ENCODE assay signal across 8 cellular contexts in the genomic region with DNA sequence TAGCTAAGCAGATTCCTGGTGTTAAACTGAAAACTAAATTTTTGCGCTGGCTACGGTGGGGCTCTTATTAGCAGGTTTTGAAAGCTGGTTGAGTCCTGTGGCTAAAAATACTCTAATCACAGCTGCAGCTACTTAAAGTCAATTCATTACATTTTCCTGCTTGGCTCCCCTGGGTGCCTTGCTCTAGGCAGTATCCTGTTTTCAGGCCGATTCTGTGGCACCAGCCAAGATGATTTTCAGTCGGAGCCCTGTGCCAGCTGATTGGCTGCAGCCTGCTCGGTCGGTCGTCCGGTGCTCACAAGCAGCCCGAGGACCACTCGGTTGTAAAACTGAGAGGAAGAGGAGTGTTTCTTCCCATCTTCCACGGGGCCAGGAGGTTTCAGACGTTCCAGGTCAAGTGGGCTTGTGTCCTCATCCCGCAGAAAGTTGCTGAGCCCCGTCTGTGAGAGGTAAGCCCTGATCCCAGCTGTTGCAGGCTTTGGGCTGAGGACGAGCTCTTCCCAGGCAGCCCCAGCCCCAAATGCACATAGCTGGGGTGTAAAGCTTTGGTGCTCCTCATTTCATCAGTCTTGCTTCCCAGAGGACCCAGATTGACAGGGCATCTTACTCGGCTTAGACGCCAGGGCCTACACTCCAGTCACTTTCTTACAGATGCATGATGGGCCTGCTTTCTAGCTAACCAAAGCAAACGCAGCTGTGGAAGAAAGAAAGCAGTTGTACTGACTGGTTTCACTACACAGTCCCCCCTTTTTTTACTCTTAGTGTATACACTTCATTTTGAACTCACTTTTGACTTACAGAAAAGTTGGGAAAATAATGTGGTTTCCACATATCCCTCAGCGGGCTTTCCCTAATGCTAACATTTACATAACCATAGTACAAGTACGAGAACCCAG. TPM values are rescaled to one million over a fixed set of nuclear protein-coding genes. Genes with fewer than 3 reads are reported as not detected.
A peak's percentile ranks its signal among the peaks of the same experiment; 100 is the strongest.
DNase-seq lines count a peak whose midpoint lies in the region; ATAC-seq and TF ChIP-seq lines count a peak whose summit lies in the region.

No MANE protein-coding gene starts in this region.

- H3K27me3 Mint-ChIP-seq in GM23338 (ENCODE audit: insufficient read depth, low read depth, poor library complexity) (peaks cover 2% of the 10 kb centered on the region), nephron (ENCODE audit: low read depth) (no peaks in the 10 kb centered on the region)

- H3K4me1 Mint-ChIP-seq in GM23338 (peaks cover 23% of the 10 kb centered on the region), nephron (peaks cover 61% of the 10 kb centered on the region)

- H3K9me3 ChIP-seq in adipocyte (ENCODE audit: control insufficient read depth, low read length) (no peaks in the 10 kb centered on the region), colonic mucosa (no peaks in the 10 kb centered on the region)

- H3K36me3 ChIP-seq in GM23338 (ENCODE audit: insufficient read depth) (peaks cover 5% of the 10 kb centered on the region), adipocyte (ENCODE audit: control insufficient read depth, insufficient read depth, low read length, severe bottlenecking) (peaks cover 28% of the 10 kb centered on the region), colonic mucosa (no peaks in the 10 kb centered on the region)

- TF ChIP-seq CTCF in GM23338 (conservative IDR thresholded peaks at IDR 0.05; ENCODE audit: low read depth in 2 of 2) (no peak), nephron (IDR thresholded peaks at IDR 0.05; ENCODE audit: unreplicated experiment in 3 of 3) (no peak), colonic mucosa (IDR thresholded peaks at IDR 0.05) (no peak)

- ATAC-seq in GM18498 (IDR thresholded peaks at IDR 0.05; ENCODE audit: unreplicated experiment) (peak; percentile 36), GM23338 (peak; percentile 45), HG03520 (IDR thresholded peaks at IDR 0.05; ENCODE audit: unreplicated experiment) (no peak)

- H3K27ac ChIP-seq in GM23338 (ENCODE audit: low read depth) (no peak overlapping the region), colonic mucosa (no peak overlapping the region)

- no peaks in the 10 kb centered on the region for H3F3A ChIP-seq in GM23338 (replicated peaks; ENCODE audit: low read depth)

- intact Hi-C loops in colonic mucosa (cut with DNase I): no loop called here

- H3K4me3 Mint-ChIP-seq in GM23338 (no peak overlapping the region), nephron (no peak overlapping the region)

- H3K27me3 ChIP-seq in GM23338 (ENCODE audit: insufficient read depth) (no peaks in the 10 kb centered on the region), adipocyte (replicated peaks; ENCODE audit: control insufficient read depth, insufficient read depth, low read length) (no peaks in the 10 kb centered on the region), colonic mucosa (no peaks in the 10 kb centered on the region)

- no peak overlapping the region for H2AFZ ChIP-seq in GM23338

- H3K27ac Mint-ChIP-seq in GM23338 (no peak overlapping the region), nephron (peak overlapping the region; percentile 18 to 78 (median 37))

- H3K9ac ChIP-seq in adipocyte (ENCODE audit: low read length) (peak overlapping the region; percentile 62), colonic mucosa (ENCODE audit: low read depth in 2 of 2, low read length in 2 of 2) (peak overlapping the region in 1 of 2 donors; percentile 13)

- H3K36me3 Mint-ChIP-seq in GM23338 (ENCODE audit: low read depth): peaks cover 16% of the 10 kb centered on the region
- peaks cover 56% of the 10 kb centered on the region for H3K36me3 Mint-ChIP-seq in nephron (ENCODE audit: low read depth)

- H3K4me2 ChIP-seq in GM23338: no peak overlapping the region

- no peaks in the 10 kb centered on the region; the same call in 1 of the 2 replicates for H4K20me1 ChIP-seq in GM23338 (replicated peaks; ENCODE audit: insufficient read depth)

- DNase-seq in GM23338 (ENCODE audit: low spot score) (no peak), adipocyte (ENCODE audit: low read depth) (no peak), NCI-H446 treated with DMSO at 0.1 percent for 48 hours (lab: John Stamatoyannopoulos, UW) (no peak), hippocampal formation (lab: John Stamatoyannopoulos, UW) (no peak), colonic mucosa (no peak)

- H3K79me2 ChIP-seq in GM23338 (replicated peaks; ENCODE audit: insufficient read depth): no peaks in the 10 kb centered on the region

- H3K9me3 Mint-ChIP-seq in GM23338 (no peaks in the 10 kb centered on the region), nephron (peaks cover 9% of the 10 kb centered on the region)

- no peak overlapping the region for H3K4me3 ChIP-seq in GM23338
- H3K4me3 ChIP-seq in adipocyte (ENCODE audit: low read length): peak overlapping the region; percentile 55
- H3K4me3 ChIP-seq in colonic mucosa: no peak overlapping the region

- H3K9me2 ChIP-seq in GM23338 (ENCODE audit: insufficient read depth): peaks cover 11% of the 10 kb centered on the region

- H3K4me1 ChIP-seq in GM23338 (ENCODE audit: insufficient read depth) (no peaks in the 10 kb centered on the region), adipocyte (ENCODE audit: control insufficient read depth, insufficient read depth, low read length) (peaks cover 15% of the 10 kb centered on the region), colonic mucosa (no peaks in the 10 kb centered on the region)

TF ChIP-seq in GM23338, 12 proteins besides CTCF, POLR2A, EP300 and RAD21 (continues in another document):
- TF ChIP-seq EZH2 (IDR thresholded peaks at IDR 0.05; ENCODE audit: low read depth, unreplicated experiment) (no peak), ZNF331 (CRISPR knock-in tag; IDR thresholded peaks at IDR 0.05; ENCODE audit: low read depth) (no peak), EZH2phosphoT487 (IDR thresholded peaks at IDR 0.05; ENCODE audit: unreplicated experiment) (no peak), NANOG (IDR thresholded peaks at IDR 0.05; ENCODE audit: borderline replicate concordance) (no peak), POLR2AphosphoS5 (IDR thresholded peaks at IDR 0.05; ENCODE audit: low read depth) (no peak)
- TF ChIP-seq, protein P1, sequence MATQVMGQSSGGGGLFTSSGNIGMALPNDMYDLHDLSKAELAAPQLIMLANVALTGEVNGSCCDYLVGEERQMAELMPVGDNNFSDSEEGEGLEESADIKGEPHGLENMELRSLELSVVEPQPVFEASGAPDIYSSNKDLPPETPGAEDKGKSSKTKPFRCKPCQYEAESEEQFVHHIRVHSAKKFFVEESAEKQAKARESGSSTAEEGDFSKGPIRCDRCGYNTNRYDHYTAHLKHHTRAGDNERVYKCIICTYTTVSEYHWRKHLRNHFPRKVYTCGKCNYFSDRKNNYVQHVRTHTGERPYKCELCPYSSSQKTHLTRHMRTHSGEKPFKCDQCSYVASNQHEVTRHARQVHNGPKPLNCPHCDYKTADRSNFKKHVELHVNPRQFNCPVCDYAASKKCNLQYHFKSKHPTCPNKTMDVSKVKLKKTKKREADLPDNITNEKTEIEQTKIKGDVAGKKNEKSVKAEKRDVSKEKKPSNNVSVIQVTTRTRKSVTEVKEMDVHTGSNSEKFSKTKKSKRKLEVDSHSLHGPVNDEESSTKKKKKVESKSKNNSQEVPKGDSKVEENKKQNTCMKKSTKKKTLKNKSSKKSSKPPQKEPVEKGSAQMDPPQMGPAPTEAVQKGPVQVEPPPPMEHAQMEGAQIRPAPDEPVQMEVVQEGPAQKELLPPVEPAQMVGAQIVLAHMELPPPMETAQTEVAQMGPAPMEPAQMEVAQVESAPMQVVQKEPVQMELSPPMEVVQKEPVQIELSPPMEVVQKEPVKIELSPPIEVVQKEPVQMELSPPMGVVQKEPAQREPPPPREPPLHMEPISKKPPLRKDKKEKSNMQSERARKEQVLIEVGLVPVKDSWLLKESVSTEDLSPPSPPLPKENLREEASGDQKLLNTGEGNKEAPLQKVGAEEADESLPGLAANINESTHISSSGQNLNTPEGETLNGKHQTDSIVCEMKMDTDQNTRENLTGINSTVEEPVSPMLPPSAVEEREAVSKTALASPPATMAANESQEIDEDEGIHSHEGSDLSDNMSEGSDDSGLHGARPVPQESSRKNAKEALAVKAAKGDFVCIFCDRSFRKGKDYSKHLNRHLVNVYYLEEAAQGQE (IDR thresholded peaks at IDR 0.05; ENCODE audit: unreplicated experiment): no peak
- TF ChIP-seq, protein P2, sequence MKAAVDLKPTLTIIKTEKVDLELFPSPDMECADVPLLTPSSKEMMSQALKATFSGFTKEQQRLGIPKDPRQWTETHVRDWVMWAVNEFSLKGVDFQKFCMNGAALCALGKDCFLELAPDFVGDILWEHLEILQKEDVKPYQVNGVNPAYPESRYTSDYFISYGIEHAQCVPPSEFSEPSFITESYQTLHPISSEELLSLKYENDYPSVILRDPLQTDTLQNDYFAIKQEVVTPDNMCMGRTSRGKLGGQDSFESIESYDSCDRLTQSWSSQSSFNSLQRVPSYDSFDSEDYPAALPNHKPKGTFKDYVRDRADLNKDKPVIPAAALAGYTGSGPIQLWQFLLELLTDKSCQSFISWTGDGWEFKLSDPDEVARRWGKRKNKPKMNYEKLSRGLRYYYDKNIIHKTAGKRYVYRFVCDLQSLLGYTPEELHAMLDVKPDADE (IDR thresholded peaks at IDR 0.05): no peak

RNA-seq across cellular contexts. Expression of a gene that starts 15.9 kb away (rescaled TPM):
- total RNA-seq in GM23338 (2014; rRNA removed; shearing (Covaris generic)): 20.9 and 23.8 TPM in 2 replicates
- polyA plus RNA-seq in GM23338 (2016; fragmentation: Nextera tagmentation; extraction: Ambion mirVana): 7.5 and 9.8 TPM in 2 replicates
- total RNA-seq in colonic mucosa: 1 to 10 TPM; 8.2 to 9.1 TPM
